In the genomic region with DNA sequence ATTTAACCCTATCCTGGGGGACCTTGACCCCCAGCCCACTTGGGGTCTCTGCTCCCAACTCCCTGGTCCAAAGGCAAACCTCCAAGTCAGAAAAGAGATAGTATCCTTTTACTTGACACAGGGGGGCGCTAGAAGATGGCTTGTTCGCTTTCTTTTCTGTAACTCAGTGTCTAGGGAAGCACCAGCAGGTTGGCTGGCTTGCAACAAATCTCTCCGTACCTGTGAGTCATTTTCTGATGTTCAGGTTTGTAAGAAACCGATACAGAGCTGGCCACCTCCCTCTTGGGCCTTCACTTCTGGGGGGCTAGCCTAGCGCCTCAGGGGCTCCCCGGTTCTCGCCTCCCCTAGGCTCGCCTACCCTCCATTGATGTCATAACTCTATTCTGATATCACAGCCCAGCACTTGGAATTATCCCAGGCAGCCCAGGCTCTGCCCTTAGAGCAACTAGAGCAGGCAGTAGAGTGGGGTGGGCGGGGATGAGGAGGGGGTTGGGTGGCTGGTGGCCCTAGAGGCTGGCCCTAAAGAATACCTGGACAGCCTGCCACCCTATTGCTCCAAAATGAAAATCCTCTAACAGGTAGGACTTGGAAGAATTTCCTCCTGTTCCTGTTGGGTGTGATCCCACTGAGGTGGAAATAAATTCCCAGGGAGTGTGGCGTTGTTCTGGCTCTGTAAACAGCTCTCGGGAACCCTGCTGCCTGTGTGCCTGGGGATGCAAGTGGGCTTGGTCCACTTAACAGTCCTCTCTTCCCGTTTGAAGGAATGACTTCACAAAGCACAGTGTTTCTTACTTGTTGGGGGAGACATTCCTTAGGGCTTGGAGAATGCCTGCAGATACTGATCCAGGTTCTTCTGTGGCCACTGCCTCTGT, we compare ENCODE assay signal across 8 cellular contexts.
DNase-seq lines count a peak whose midpoint lies in the region; ATAC-seq and TF ChIP-seq lines count a peak whose summit lies in the region.

No MANE protein-coding gene starts in this region.

- no peaks in the 10 kb centered on the region for H3K36me3 ChIP-seq in GM06990 (ENCODE audit: control insufficient read depth, insufficient read depth, low read length)

- DNase-seq in GM06990 (ENCODE audit: extremely low read depth, insufficient read length) (no peak), NAMALWA (ENCODE audit: low spot score) (peak; percentile 76), SK-N-DZ (ENCODE audit: low spot score) (peak; percentile 68), astrocyte of the spinal cord (ENCODE audit: low read depth, low spot score) (peak; percentile 77), inferior parietal cortex (ENCODE audit: extremely low spot score) (peak; percentile 72)
- DNase-seq in stimulated activated CD4-positive, alpha-beta T cell treated with anti-CD3 and anti-CD28 coated beads, Interleukin-15, amount 100 ng/mL, for 48 hours (ENCODE audit: low read depth in 2 of 2): peak; percentile 47 to 49

- in situ Hi-C loops in astrocyte of the spinal cord (cut with HindIII; ENCODE audit: low sequenced_read_pairs): no loop called here

- no peaks in the 10 kb centered on the region for H3K27me3 ChIP-seq in GM06990 (replicated peaks; ENCODE audit: control insufficient read depth, insufficient read depth, low read length)

- no peak overlapping the region for H3K4me3 ChIP-seq in GM06990 (replicated peaks; ENCODE audit: low read depth, low read length)
- H3K4me3 ChIP-seq in astrocyte of the spinal cord (ENCODE audit: low read depth, low read length): no peak overlapping the region

- TF ChIP-seq CTCF in GM06990 (IDR thresholded peaks at IDR 0.05; ENCODE audit: insufficient read depth, low read length, poor library complexity, severe bottlenecking) (peak; percentile 72), astrocyte of the spinal cord (IDR thresholded peaks at IDR 0.05; ENCODE audit: low read depth, low read length) (peak; percentile 68)

- ATAC-seq in HG02973 (IDR thresholded peaks at IDR 0.05; ENCODE audit: unreplicated experiment) (no peak), HG02970 (IDR thresholded peaks at IDR 0.05; ENCODE audit: low FRiP score, unreplicated experiment) (no peak)
